Comparison of ENCODE assay signal across 8 cellular contexts in the genomic region with DNA sequence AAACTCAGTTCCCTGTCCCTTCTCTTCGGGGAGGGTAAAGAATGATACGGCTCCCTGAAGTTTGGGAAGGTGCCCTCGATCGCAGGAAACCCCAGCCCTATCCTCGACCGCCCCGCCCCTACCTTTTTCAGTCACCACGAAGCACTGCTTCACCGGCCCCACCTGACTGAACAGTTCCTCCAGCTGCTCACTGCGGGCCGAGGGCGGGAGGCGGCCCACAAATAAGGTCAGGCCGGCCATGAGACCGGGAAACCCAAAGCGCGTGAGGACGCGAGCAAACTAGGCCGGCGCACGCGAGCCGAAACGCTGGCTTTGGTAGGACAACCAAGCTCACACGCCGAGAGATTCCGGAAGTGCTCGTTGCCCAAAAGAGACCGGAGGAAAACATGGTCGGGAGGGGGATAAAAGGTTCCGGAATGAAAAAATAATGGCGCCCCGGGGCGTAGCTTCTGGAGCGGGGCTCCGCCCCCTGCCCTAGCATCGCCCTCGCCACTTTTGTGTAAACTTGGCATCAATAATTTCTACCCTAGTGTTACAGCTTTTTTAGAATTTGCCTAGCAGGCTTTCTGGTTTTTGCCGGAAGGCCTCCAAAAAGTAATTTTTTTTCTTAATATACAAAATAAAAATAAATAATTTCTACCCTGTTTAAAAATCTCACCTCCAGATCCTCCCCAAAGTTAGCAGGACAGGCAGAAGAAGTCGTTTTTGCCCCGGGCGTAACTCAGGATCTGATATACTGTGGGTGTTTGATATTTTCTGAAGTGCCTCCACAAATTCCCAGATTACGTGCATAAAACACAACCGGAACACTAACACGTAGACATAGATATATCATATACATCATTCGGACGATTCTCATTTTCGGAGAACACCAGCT. TPM values are rescaled to one million over a fixed set of nuclear protein-coding genes. Genes with fewer than 3 reads are reported as not detected.
DNase-seq lines count a peak whose midpoint lies in the region; ATAC-seq and TF ChIP-seq lines count a peak whose summit lies in the region.

A gene with protein sequence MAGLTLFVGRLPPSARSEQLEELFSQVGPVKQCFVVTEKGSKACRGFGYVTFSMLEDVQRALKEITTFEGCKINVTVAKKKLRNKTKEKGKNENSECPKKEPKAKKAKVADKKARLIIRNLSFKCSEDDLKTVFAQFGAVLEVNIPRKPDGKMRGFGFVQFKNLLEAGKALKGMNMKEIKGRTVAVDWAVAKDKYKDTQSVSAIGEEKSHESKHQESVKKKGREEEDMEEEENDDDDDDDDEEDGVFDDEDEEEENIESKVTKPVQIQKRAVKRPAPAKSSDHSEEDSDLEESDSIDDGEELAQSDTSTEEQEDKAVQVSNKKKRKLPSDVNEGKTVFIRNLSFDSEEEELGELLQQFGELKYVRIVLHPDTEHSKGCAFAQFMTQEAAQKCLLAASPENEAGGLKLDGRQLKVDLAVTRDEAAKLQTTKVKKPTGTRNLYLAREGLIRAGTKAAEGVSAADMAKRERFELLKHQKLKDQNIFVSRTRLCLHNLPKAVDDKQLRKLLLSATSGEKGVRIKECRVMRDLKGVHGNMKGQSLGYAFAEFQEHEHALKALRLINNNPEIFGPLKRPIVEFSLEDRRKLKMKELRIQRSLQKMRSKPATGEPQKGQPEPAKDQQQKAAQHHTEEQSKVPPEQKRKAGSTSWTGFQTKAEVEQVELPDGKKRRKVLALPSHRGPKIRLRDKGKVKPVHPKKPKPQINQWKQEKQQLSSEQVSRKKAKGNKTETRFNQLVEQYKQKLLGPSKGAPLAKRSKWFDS (minus strand): TSS at position 355 of the 877 bp plus-strand sequence. CDS start 115 bp downstream, at position 240.

- DNase-seq in EL (peak; percentile 91), GM23338 (ENCODE audit: low spot score) (peak; percentile 95), Kasumi-1 (lab: John Stamatoyannopoulos, UW) (peak; percentile 95), RWPE2 (ENCODE audit: low spot score) (peak; percentile 85), fibroblast of peridontal ligament (ENCODE audit: extremely low read depth) (peak; percentile 93)
- DNase-seq in activated T-helper 2 cell treated with anti-CD3 and anti-CD28 coated beads, Interferon-gamma antibody, Interleukin-2, Interleukin-4, amounts not matched to agents 10 μg/mL and 5 μg/mL and 100 μg/mL, durations not matched to agents 14 hours and 24 hours and 36 hours (ENCODE audit: low spot score) = peak; percentile 84
- peak; percentile 90 for DNase-seq in natural killer cell treated with Interleukin-12 subunit alpha and Interleukin-12 subunit beta and Interleukin-15 and Interleukin-18, amount 100 ng/mL, for 72 hours (ENCODE audit: low spot score)
- peak; percentile 79 for DNase-seq in stimulated activated naive CD4-positive, alpha-beta T cell treated with Interleukin-2 at 50 U/mL for 16 hours (lab: John Stamatoyannopoulos, UW)

- peaks cover 22% of the 10 kb centered on the region for H4K20me1 ChIP-seq in GM23338 (replicated peaks; ENCODE audit: insufficient read depth)

- H3K9me2 ChIP-seq in GM23338 (ENCODE audit: insufficient read depth) = no peaks in the 10 kb centered on the region

- H3K79me2 ChIP-seq in GM23338 (replicated peaks; ENCODE audit: insufficient read depth) = peaks cover 37% of the 10 kb centered on the region

- ATAC-seq in GM23338 = peak; percentile 94
- peak; percentile 89 for ATAC-seq in RWPE2 (ENCODE audit: low read depth)
- peak; percentile 96 to 98 for ATAC-seq in natural killer cell treated with Interleukin-12 subunit alpha and Interleukin-12 subunit beta and Interleukin-15 and Interleukin-18, amount 100 ng/mL, for 72 hours

- no peaks in the 10 kb centered on the region for H3F3A ChIP-seq in GM23338 (replicated peaks; ENCODE audit: low read depth)

- H3K36me3 ChIP-seq in GM23338 (ENCODE audit: insufficient read depth) (peaks cover 6% of the 10 kb centered on the region), RWPE2 (ENCODE audit: low read depth) (peaks cover 26% of the 10 kb centered on the region)

- no peaks in the 10 kb centered on the region for H3K9me3 ChIP-seq in RWPE2 (ENCODE audit: severe bottlenecking)

- peak within 1 kb of the TSS; percentile 98 for H2AFZ ChIP-seq in GM23338

- H3K4me3 ChIP-seq in GM23338 (peak within 1 kb of the TSS; percentile 73), RWPE2 (ENCODE audit: severe bottlenecking) (peak within 1 kb of the TSS; percentile 92)

- peaks cover 9% of the 10 kb centered on the region for H3K4me1 Mint-ChIP-seq in GM23338
- peaks cover 20% of the 10 kb centered on the region for H3K4me1 Mint-ChIP-seq in activated T-helper 2 cell treated with anti-CD3 and anti-CD28 coated beads, Interferon-gamma antibody, Interleukin-2, Interleukin-4, amounts not matched to agents 10 μg/mL and 5 μg/mL and 100 μg/mL, durations not matched to agents 14 hours and 24 hours and 36 hours (ENCODE audit: low read depth)
- peaks cover 26 to 27% of the 10 kb centered on the region in 2 donors for H3K4me1 Mint-ChIP-seq in natural killer cell treated with Interleukin-12 subunit alpha and Interleukin-12 subunit beta and Interleukin-15 and Interleukin-18, amount 100 ng/mL, for 72 hours (ENCODE audit: low read depth in 2 of 2)

- peak within 1 kb of the TSS; percentile 96 for H3K4me3 Mint-ChIP-seq in GM23338
- H3K4me3 Mint-ChIP-seq in activated T-helper 2 cell treated with anti-CD3 and anti-CD28 coated beads, Interferon-gamma antibody, Interleukin-2, Interleukin-4, amounts not matched to agents 10 μg/mL and 5 μg/mL and 100 μg/mL, durations not matched to agents 14 hours and 24 hours and 36 hours (ENCODE audit: low read depth) = peak within 1 kb of the TSS; percentile 92
- H3K4me3 Mint-ChIP-seq in natural killer cell treated with Interleukin-12 subunit alpha and Interleukin-12 subunit beta and Interleukin-15 and Interleukin-18, amount 100 ng/mL, for 72 hours = peak within 1 kb of the TSS; percentile 92

- no peaks in the 10 kb centered on the region for H3K9me3 Mint-ChIP-seq in GM23338
- no peaks in the 10 kb centered on the region for H3K9me3 Mint-ChIP-seq in activated T-helper 2 cell treated with anti-CD3 and anti-CD28 coated beads, Interferon-gamma antibody, Interleukin-2, Interleukin-4, amounts not matched to agents 10 μg/mL and 5 μg/mL and 100 μg/mL, durations not matched to agents 14 hours and 24 hours and 36 hours
- no peaks in the 10 kb centered on the region for H3K9me3 Mint-ChIP-seq in natural killer cell treated with Interleukin-12 subunit alpha and Interleukin-12 subunit beta and Interleukin-15 and Interleukin-18, amount 100 ng/mL, for 72 hours

- TF ChIP-seq CTCF in GM23338 (conservative IDR thresholded peaks at IDR 0.05; ENCODE audit: low read depth in 2 of 2) (no peak), RWPE2 (IDR thresholded peaks at IDR 0.05; ENCODE audit: poor library complexity, severe bottlenecking) (no peak)

- H3K27ac ChIP-seq in GM23338 (ENCODE audit: low read depth) (peak within 1 kb of the TSS; percentile 81), RWPE2 (ENCODE audit: poor library complexity, severe bottlenecking) (peak within 1 kb of the TSS; percentile 56)

- H3K4me2 ChIP-seq in GM23338 = peak within 1 kb of the TSS; percentile 97

- H3K27me3 ChIP-seq in GM23338 (ENCODE audit: insufficient read depth) (peaks cover 15% of the 10 kb centered on the region), RWPE2 (ENCODE audit: insufficient read depth, poor library complexity, severe bottlenecking) (no peaks in the 10 kb centered on the region)

- H3K27ac Mint-ChIP-seq in GM23338 = peak within 1 kb of the TSS; percentile 97
- H3K27ac Mint-ChIP-seq in activated T-helper 2 cell treated with anti-CD3 and anti-CD28 coated beads, Interferon-gamma antibody, Interleukin-2, Interleukin-4, amounts not matched to agents 10 μg/mL and 5 μg/mL and 100 μg/mL, durations not matched to agents 14 hours and 24 hours and 36 hours = peak within 1 kb of the TSS; percentile 83
- H3K27ac Mint-ChIP-seq in natural killer cell treated with Interleukin-12 subunit alpha and Interleukin-12 subunit beta and Interleukin-15 and Interleukin-18, amount 100 ng/mL, for 72 hours = peak within 1 kb of the TSS; percentile 84 to 93

- H3K27me3 Mint-ChIP-seq in GM23338 (ENCODE audit: insufficient read depth, low read depth, poor library complexity) = peaks cover 7% of the 10 kb centered on the region
- peaks cover 12% of the 10 kb centered on the region for H3K27me3 Mint-ChIP-seq in activated T-helper 2 cell treated with anti-CD3 and anti-CD28 coated beads, Interferon-gamma antibody, Interleukin-2, Interleukin-4, amounts not matched to agents 10 μg/mL and 5 μg/mL and 100 μg/mL, durations not matched to agents 14 hours and 24 hours and 36 hours (ENCODE audit: low read depth)
- peaks cover 5 to 9% of the 10 kb centered on the region in 2 donors for H3K27me3 Mint-ChIP-seq in natural killer cell treated with Interleukin-12 subunit alpha and Interleukin-12 subunit beta and Interleukin-15 and Interleukin-18, amount 100 ng/mL, for 72 hours

- peaks cover 6% of the 10 kb centered on the region for H3K36me3 Mint-ChIP-seq in GM23338 (ENCODE audit: low read depth)
- H3K36me3 Mint-ChIP-seq in activated T-helper 2 cell treated with anti-CD3 and anti-CD28 coated beads, Interferon-gamma antibody, Interleukin-2, Interleukin-4, amounts not matched to agents 10 μg/mL and 5 μg/mL and 100 μg/mL, durations not matched to agents 14 hours and 24 hours and 36 hours (ENCODE audit: low read depth) = peaks cover 8% of the 10 kb centered on the region
- no peaks in the 10 kb centered on the region for H3K36me3 Mint-ChIP-seq in natural killer cell treated with Interleukin-12 subunit alpha and Interleukin-12 subunit beta and Interleukin-15 and Interleukin-18, amount 100 ng/mL, for 72 hours

- intact Hi-C loops in activated T-helper 2 cell treated with anti-CD3 and anti-CD28 coated beads, Interferon-gamma antibody, Interleukin-2, Interleukin-4, amounts not matched to agents 10 μg/mL and 5 μg/mL and 100 μg/mL, durations not matched to agents 14 hours and 24 hours and 36 hours (cut with micrococcal nuclease) = loop anchor here (2.0 to 5.0 kb wide), 2 partner anchors 114 to 133 kb away; partner anchors contain the start of genes HILPDA and METTL2B

- H3K4me1 ChIP-seq in GM23338 (ENCODE audit: insufficient read depth) (peaks cover 11% of the 10 kb centered on the region), RWPE2 (ENCODE audit: insufficient read depth, poor library complexity, severe bottlenecking) (no peaks in the 10 kb centered on the region)

RNA-seq across cellular contexts. Expression of the gene that starts here (rescaled TPM):
- 24.3 and 29.2 TPM in 2 replicates for total RNA-seq in GM23338 (2014; rRNA removed; shearing (Covaris generic))
- 83.8 and 87.5 TPM in 2 replicates for polyA plus RNA-seq in GM23338 (2016; fragmentation: Nextera tagmentation; extraction: Ambion mirVana)
- 66.7 and 67.7 TPM in 2 replicates for total RNA-seq in activated T-helper 2 cell treated with anti-CD3 and anti-CD28 coated beads, Interferon-gamma antibody, Interleukin-2, Interleukin-4, amounts not matched to agents 10 μg/mL and 5 μg/mL and 100 μg/mL, durations not matched to agents 14 hours and 24 hours and 36 hours
- total RNA-seq in natural killer cell treated with Interleukin-12 subunit alpha and Interleukin-12 subunit beta and Interleukin-15 and Interleukin-18, amount 100 ng/mL, for 72 hours = 10 to 100 TPM; 46.4 to 77.1 TPM

Comparison
In these comparisons a context has a peak if more than half of its experiments do, and no peak if none do; other contexts are left out.
1. Peak in every context shown above with its lines: DNase-seq, ATAC-seq, H3K4me3 ChIP-seq and H3K27ac ChIP-seq.